ENCODE assay signal across 9 cellular contexts in genomic region chr1:54405894-54406293, GRCh38. TPM values are rescaled to one million over a fixed set of nuclear protein-coding genes. Genes with fewer than 3 reads are reported as not detected.
DNase-seq lines count a peak whose midpoint lies in the region; ATAC-seq, FAIRE-seq and TF ChIP-seq lines count a peak whose summit lies in the region.
"Had no signal": no experiment of that assay in that cellular context is flagged by ENCODE, and none has a peak within 500 bp of the region (broad histone marks: within the 10 kb centered on the region; RNA-seq: fewer than 3 reads in every experiment).

No MANE protein-coding gene starts in this region.

- H2BK15ac ChIP-seq in mesendoderm (replicated peaks; ENCODE audit: low read depth), result no peak overlapping the region

- no peak overlapping the region for H3K23ac ChIP-seq in mesendoderm (ENCODE audit: low read length)

- H3K36me3 ChIP-seq in ascending aorta (peaks cover 7 to 16% of the 10 kb centered on the region in 2 donors), mesendoderm (ENCODE audit: control insufficient read depth, insufficient read depth, low read length) (peaks cover 14% of the 10 kb centered on the region)

- peak; percentile 4 for ATAC-seq in GM21447 (IDR thresholded peaks at IDR 0.05; ENCODE audit: unreplicated experiment)
- no peak for ATAC-seq in HG03432 (IDR thresholded peaks at IDR 0.05; ENCODE audit: unreplicated experiment)

- H4K5ac ChIP-seq in mesendoderm (ENCODE audit: low read length), result no peak overlapping the region

- H3K27me3 ChIP-seq in ascending aorta, result no peaks in the 10 kb centered on the region
- no peaks in the 10 kb centered on the region for H3K27me3 ChIP-seq in mesendoderm (ENCODE audit: insufficient read depth, low read length, poor library complexity)

- intact Hi-C loops in ascending aorta (cut with DNase I), result loop anchor here (1.0 to 5.0 kb wide), 10 partner anchors 69 to 519 kb away; partner anchors contain the start of genes CYB5RL, DHCR24, IFT25 and MRPL37

- no peak overlapping the region for H3K4me2 ChIP-seq in mesendoderm (ENCODE audit: low read length)

- H3K27ac ChIP-seq in 22Rv1, result peak overlapping the region; percentile 93
- H3K27ac ChIP-seq in ascending aorta, result peak overlapping the region; percentile 72 to 75
- H3K27ac ChIP-seq in mesendoderm (ENCODE audit: low read depth, low read length), result peak overlapping the region; percentile 26

- no peak overlapping the region for H2BK120ac ChIP-seq in mesendoderm (ENCODE audit: low read depth, low read length)

- H4K8ac ChIP-seq in mesendoderm (ENCODE audit: low read depth, low read length), result no peak overlapping the region

- peak overlapping the region; percentile 98 for H3K4ac ChIP-seq in mesendoderm (ENCODE audit: low read depth, low read length)

- peaks cover 6 to 36% of the 10 kb centered on the region in 2 donors for H3K4me1 ChIP-seq in ascending aorta
- H3K4me1 ChIP-seq in mesendoderm (ENCODE audit: control insufficient read depth, low read depth, low read length), result peaks cover 35% of the 10 kb centered on the region

- H2BK5ac ChIP-seq in mesendoderm (ENCODE audit: low read length), result no peak overlapping the region

- H3K18ac ChIP-seq in mesendoderm (ENCODE audit: low read length), result peak overlapping the region; percentile 96

- peak overlapping the region; percentile 91 to 96 for H3K4me3 ChIP-seq in ascending aorta
- H3K4me3 ChIP-seq in mesendoderm (ENCODE audit: low read length), result no peak overlapping the region

- no peak overlapping the region for H2AK5ac ChIP-seq in mesendoderm (ENCODE audit: low read length)

- no CpG with 5 or more reads among the region's 58 CpGs for WGBS in mesendoderm (ENCODE audit: extremely low coverage, insufficient coverage, low lambda C conversion rate)

- no peak for TF ChIP-seq POLR2A in GM12891 (IDR thresholded peaks at IDR 0.05; ENCODE audit: low read depth, low read length)

- FAIRE-seq in GM12891 (lab: Jason Lieb, UNC), result no peak

- peak overlapping the region; percentile 52 for H3K9ac ChIP-seq in mesendoderm (ENCODE audit: low read length)
- H3K9ac ChIP-seq: parathyroid adenoma had no signal

- H3K79me1 ChIP-seq in mesendoderm (ENCODE audit: low read length), result peaks cover 16% of the 10 kb centered on the region

- DNase-seq in ascending aorta (ENCODE audit: low spot score in 2 of 2), result no peak
- DNase-seq in mesendoderm, result no peak
- no peak for DNase-seq in NCI-H446 treated with DMSO at 0.1 percent for 48 hours (lab: John Stamatoyannopoulos, UW)
- DNase-seq in GM12891 (ENCODE audit: insufficient read length, low spot score), result no peak
- DNase-seq in NCI-H226, result no peak

- TF ChIP-seq CTCF in 22Rv1 (IDR thresholded peaks at IDR 0.05), result no peak
- no peak for TF ChIP-seq CTCF in ascending aorta (IDR thresholded peaks at IDR 0.05)

- no peaks in the 10 kb centered on the region for H3K9me3 ChIP-seq in ascending aorta

- H3K56ac ChIP-seq in mesendoderm (ENCODE audit: low read length), result peak overlapping the region; percentile 63

- peaks cover 46% of the 10 kb centered on the region for H3K79me2 ChIP-seq in mesendoderm (ENCODE audit: control insufficient read depth, insufficient read depth, low read length)
- H3K79me2 ChIP-seq: parathyroid adenoma had no signal

TF ChIP-seq in GM12891, 5 proteins besides CTCF, POLR2A, EP300 and RAD21:
- TF ChIP-seq TAF1 (IDR thresholded peaks at IDR 0.05; ENCODE audit: low read depth, low read length) (no peak), POLR2AphosphoS5 (IDR thresholded peaks at IDR 0.05; ENCODE audit: low read depth, low read length) (no peak), POU2F2 (IDR thresholded peaks at IDR 0.05; ENCODE audit: low read depth, low read length) (no peak), PAX5 (IDR thresholded peaks at IDR 0.05; ENCODE audit: insufficient read depth, low read length, severe bottlenecking) (no peak), SPI1 (IDR thresholded peaks at IDR 0.05; ENCODE audit: low read depth, low read length) (no peak)

RNA-seq across cellular contexts. Expression of gene SSBP3, which starts 0.3 kb away (rescaled TPM):
- total RNA-seq in ascending aorta, result 51.0 TPM
- polyA plus RNA-seq in mesendoderm (2013, experiment 1 of 2), result 143 TPM
- polyA plus RNA-seq in mesendoderm (2013, experiment 2 of 2), result 152 TPM
- 14.3 TPM for polyA plus RNA-seq in GM12891 (2012; ENCODE audit: low read depth, missing spikeins)

Comparison
In these comparisons a context has a peak if more than half of its experiments do, and no peak if none do; other contexts are left out.
1. H3K27ac ChIP-seq: peak in every context shown above with its lines; median percentile 93 in 22Rv1; 74 in ascending aorta; 26 in mesendoderm.